In the genomic region with DNA sequence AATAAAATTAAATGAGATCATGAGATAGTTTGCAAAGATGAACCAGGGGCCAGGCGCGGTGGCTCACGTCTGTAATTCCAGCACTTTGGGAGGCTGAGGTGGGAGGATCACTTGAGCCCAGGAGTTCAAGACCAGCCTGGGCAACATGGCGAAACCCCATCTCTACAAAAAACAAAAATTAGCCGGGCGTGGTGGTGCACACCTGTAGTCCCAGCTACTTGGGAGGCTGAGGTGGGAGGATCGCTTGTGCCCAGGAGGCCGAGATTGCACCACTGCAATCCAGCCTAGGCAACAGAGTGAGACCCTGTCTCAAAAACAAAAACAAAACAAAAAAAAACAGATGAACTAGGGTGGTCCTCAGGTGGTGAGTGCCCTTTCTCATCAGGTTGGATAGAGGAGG, we compare ENCODE assay signal across 8 cellular contexts. TPM values are rescaled to one million over a fixed set of nuclear protein-coding genes. Genes with fewer than 3 reads are reported as not detected.
A peak's percentile ranks its signal among the peaks of the same experiment; 100 is the strongest.
DNase-seq lines count a peak whose midpoint lies in the region; ATAC-seq, FAIRE-seq and TF ChIP-seq lines count a peak whose summit lies in the region.
"Not testable (repeated sequence)": the region's sequence is repeated elsewhere in the genome, so short reads cannot be mapped to it uniquely, and the experiment has no call there.

No MANE protein-coding gene starts in this region.

- POLR2A ChIA-PET in RWPE1 (lab: Yijun Ruan, JAX; ENCODE audit: low non-redundant PET), result interaction anchor here (0.7 kb wide), 1 partner anchor 1424 kb away, joined by 5 read pairs; no protein-coding TSS in a partner anchor

- H4K5ac ChIP-seq in H9 (ENCODE audit: insufficient read length, low read depth, low read length), result not testable (repeated sequence)

- peak overlapping the region; percentile 73 to 88 for H3K4me3 Mint-ChIP-seq in H9
- peak overlapping the region; percentile 95 for H3K4me3 Mint-ChIP-seq in activated naive CD4-positive, alpha-beta T cell treated with anti-CD3 and anti-CD28 coated beads for 36 hours
- peak overlapping the region; percentile 81 to 97 (median 94) for H3K4me3 Mint-ChIP-seq in naive B cell

- CTCF ChIA-PET in RWPE1 (lab: Yijun Ruan, JAX), result interaction anchor here (1.0 kb wide), 1 partner anchor 204 kb away, joined by 6 read pairs; no protein-coding TSS in a partner anchor
- CTCF ChIA-PET in activated naive CD4-positive, alpha-beta T cell treated with anti-CD3 and anti-CD28 coated beads for 36 hours (lab: Charles Lee), result interaction anchor here (0.7 kb wide), 1 partner anchor 204 kb away, joined by 3 read pairs; no protein-coding TSS in a partner anchor

- H3K4me3 ChIP-seq in coronary artery, result peak overlapping the region; percentile 69
- H3K4me3 ChIP-seq in left ventricle myocardium inferior, result peak overlapping the region; percentile 83
- H3K4me3 ChIP-seq in small intestine (ENCODE audit: low read depth in 1 of 2, low read length in 2 of 2), result not testable (repeated sequence)

- not testable (repeated sequence) for H3K9me3 Mint-ChIP-seq in H9; activated naive CD4-positive, alpha-beta T cell treated with anti-CD3 and anti-CD28 coated beads for 36 hours; naive B cell

- not testable (repeated sequence) for H2BK12ac ChIP-seq in H9 (ENCODE audit: insufficient read length, low read depth, low read length)

- not testable (repeated sequence) for H2AFZ ChIP-seq in H9 (ENCODE audit: low read length)

- not testable (repeated sequence) for H2BK5ac ChIP-seq in H9 (ENCODE audit: insufficient read length, low read length)

- H4K91ac ChIP-seq in H9 (ENCODE audit: insufficient read length, low read depth, low read length), result not testable (repeated sequence)

- H3K56ac ChIP-seq in H9 (ENCODE audit: insufficient read length, low read depth, low read length), result not testable (repeated sequence)

- H3K36me3 Mint-ChIP-seq in H9 (ENCODE audit: insufficient read depth in 1 of 3, low read depth in 3 of 3), result peaks cover 0 to 18% (median 10%) of the 10 kb centered on the region in 3 experiments; a peak in 4 of 7 replicates
- H3K36me3 Mint-ChIP-seq in activated naive CD4-positive, alpha-beta T cell treated with anti-CD3 and anti-CD28 coated beads for 36 hours (ENCODE audit: low read depth); naive B cell: not testable (repeated sequence)

- not testable (repeated sequence) for H2BK120ac ChIP-seq in H9 (ENCODE audit: low read depth, low read length, poor library complexity, severe bottlenecking)

- not testable (repeated sequence) for H4K20me1 ChIP-seq in H9 (ENCODE audit: control insufficient read depth, insufficient read depth, insufficient read length)

- H3K4me1 Mint-ChIP-seq in H9 (peaks cover 9 to 10% of the 10 kb centered on the region in 2 experiments), naive B cell (peaks cover 5 to 19% (median 18%) of the 10 kb centered on the region in 3 donors)
- H3K4me1 Mint-ChIP-seq in activated naive CD4-positive, alpha-beta T cell treated with anti-CD3 and anti-CD28 coated beads for 36 hours (ENCODE audit: low read depth), result not testable (repeated sequence)

- not testable (repeated sequence) for H3K27me3 ChIP-seq in H9 (ENCODE audit: insufficient read depth, low read length); left ventricle myocardium inferior (ENCODE audit: low read depth); small intestine (ENCODE audit: control insufficient read depth in 2 of 2, insufficient read depth in 2 of 2, low read length in 2 of 2)

- H3K14ac ChIP-seq in H9 (ENCODE audit: insufficient read depth, low read length), result not testable (repeated sequence)

- DNase-seq in H9; RWPE1 (ENCODE audit: low spot score); activated naive CD4-positive, alpha-beta T cell treated with anti-CD3 and anti-CD28 coated beads for 36 hours; coronary artery (ENCODE audit: low spot score); left ventricle myocardium inferior; naive B cell; small intestine: not testable (repeated sequence)

- not testable (repeated sequence) for H2BK15ac ChIP-seq in H9 (ENCODE audit: low read depth, low read length)

- not testable (repeated sequence) for ATAC-seq in naive B cell (ENCODE audit: low read depth in 2 of 2)

- not testable (repeated sequence) for H3K23me2 ChIP-seq in H9 (ENCODE audit: insufficient read length, low read depth, low read length, poor library complexity, severe bottlenecking)

- H3T11ph ChIP-seq in H9 (ENCODE audit: low read length), result not testable (repeated sequence)

- not testable (repeated sequence) for H3K27me3 Mint-ChIP-seq in H9 (ENCODE audit: low read depth); activated naive CD4-positive, alpha-beta T cell treated with anti-CD3 and anti-CD28 coated beads for 36 hours (ENCODE audit: low read depth); naive B cell

- not testable (repeated sequence) for H3K4me1 ChIP-seq in H9 (ENCODE audit: insufficient read depth, low read length); small intestine (ENCODE audit: control insufficient read depth in 2 of 2, insufficient read depth in 1 of 2, low read depth in 1 of 2, low read length in 1 of 2)
- H3K4me1 ChIP-seq in left ventricle myocardium inferior, result peaks cover 33% of the 10 kb centered on the region

- not testable (repeated sequence) for H3K18ac ChIP-seq in H9 (ENCODE audit: insufficient read length, low read depth, low read length)

- not testable (repeated sequence) for H3K36me3 ChIP-seq in left ventricle myocardium inferior; small intestine (ENCODE audit: control insufficient read depth in 2 of 2, insufficient read depth in 2 of 2, low read length in 2 of 2)

- intact Hi-C loops in activated naive CD4-positive, alpha-beta T cell treated with anti-CD3 and anti-CD28 coated beads for 36 hours (cut with micrococcal nuclease), result loop anchor here (1.0 to 2.0 kb wide), 8 partner anchors 7 to 438 kb away; partner anchors contain the start of genes CRTC2, JTB, SLC27A3 and UBAP2L
- intact Hi-C loops in left ventricle myocardium inferior (cut with micrococcal nuclease), result not testable (repeated sequence)

- H3K79me1 ChIP-seq in H9 (ENCODE audit: insufficient read depth, low read depth, low read length, poor library complexity, severe bottlenecking), result not testable (repeated sequence)

- H3K79me2 ChIP-seq in H9 (ENCODE audit: insufficient read depth, low read length), result not testable (repeated sequence)

- H3K27ac Mint-ChIP-seq in H9, result not testable (repeated sequence)
- peak overlapping the region; percentile 92 for H3K27ac Mint-ChIP-seq in activated naive CD4-positive, alpha-beta T cell treated with anti-CD3 and anti-CD28 coated beads for 36 hours
- H3K27ac Mint-ChIP-seq in naive B cell, result peak overlapping the region in 4 of 6 donors; percentile 27 to 98 (median 71)

- not testable (repeated sequence) for H3K23ac ChIP-seq in H9 (ENCODE audit: insufficient read length, low read depth, low read length)

- H3K9ac ChIP-seq in H9 (ENCODE audit: extremely low read depth, insufficient read length, low read length), result not testable (repeated sequence)

- not testable (repeated sequence) for TF ChIP-seq CTCF in 22Rv1 (IDR thresholded peaks at IDR 0.05); H9 (conservative IDR thresholded peaks at IDR 0.05); RWPE1 (conservative IDR thresholded peaks at IDR 0.05; ENCODE audit: low read depth); coronary artery (IDR thresholded peaks at IDR 0.05); left ventricle myocardium inferior (IDR thresholded peaks at IDR 0.05; ENCODE audit: borderline replicate concordance)

- H2AK5ac ChIP-seq in H9 (ENCODE audit: insufficient read length, low read length), result not testable (repeated sequence)

- H3K9me3 ChIP-seq in H9 (ENCODE audit: control insufficient read depth, low read depth, low read length); left ventricle myocardium inferior (replicated peaks); small intestine (ENCODE audit: control insufficient read depth, low read depth): not testable (repeated sequence)

- H3K27ac ChIP-seq in 22Rv1, result peak overlapping the region; percentile 96
- not testable (repeated sequence) for H3K27ac ChIP-seq in H9 (ENCODE audit: insufficient read length, low read depth, low read length)
- H3K27ac ChIP-seq in RWPE1, result peak overlapping the region; percentile 92
- peak overlapping the region; percentile 88 to 97 for H3K27ac ChIP-seq in coronary artery
- H3K27ac ChIP-seq in left ventricle myocardium inferior (replicated peaks), result peak overlapping the region; percentile 99
- H3K27ac ChIP-seq in small intestine (ENCODE audit: low read depth in 1 of 2, low read length in 1 of 2), result peak overlapping the region; percentile 85 to 97

- H4K8ac ChIP-seq in H9 (replicated peaks; ENCODE audit: insufficient read length, low read depth, low read length), result not testable (repeated sequence)

- H3K4me2 ChIP-seq in H9 (ENCODE audit: insufficient read depth, insufficient read length, low read length), result peak overlapping the region; percentile 66

- H3K4ac ChIP-seq in H9 (ENCODE audit: low read depth, low read length), result not testable (repeated sequence)

- H2BK20ac ChIP-seq in H9 (ENCODE audit: low read depth, low read length, poor library complexity, severe bottlenecking), result not testable (repeated sequence)

- not testable (repeated sequence) for FAIRE-seq in small intestine (lab: Jason Lieb, UNC)

- no CpG with 5 or more reads among the region's 8 CpGs for WGBS in H9 (ENCODE audit: extremely low coverage, insufficient read length, low lambda C conversion rate)
- WGBS in small intestine, 3 donors, result 85 to 91% (median 87%) methylated on average over 8 of the region's 8 CpGs

RNA-seq across cellular contexts. Expression of gene SLC27A3, which starts 7.4 kb away (rescaled TPM):
- total RNA-seq in H9 (2021) (42.0 and 45.3 TPM in 2 replicates), left ventricle myocardium inferior (10.5 TPM)
- 1 to 10 TPM; 2.7 to 4.3 TPM for total RNA-seq in activated naive CD4-positive, alpha-beta T cell treated with anti-CD3 and anti-CD28 coated beads for 36 hours
- polyA plus RNA-seq in naive B cell (ENCODE audit: low read depth in 6 of 6) (1 to 10 TPM; 3.2 to 5.4 (median 4.1) TPM), small intestine (10 to 100 TPM in 1 of 3 donors, 1 to 10 TPM in 2; 5.4 to 24.7 (median 9.2) TPM)

RNA-seq across cellular contexts. Expression of gene INTS3, which starts 54.8 kb away (rescaled TPM):
- total RNA-seq in H9 (2021) (65.4 and 67.1 TPM in 2 replicates), left ventricle myocardium inferior (34.3 TPM)
- 10 to 100 TPM; 39.3 to 40.4 TPM for total RNA-seq in activated naive CD4-positive, alpha-beta T cell treated with anti-CD3 and anti-CD28 coated beads for 36 hours
- polyA plus RNA-seq in naive B cell (ENCODE audit: low read depth in 6 of 6) (10 to 100 TPM in 5 of 6 donors, 1 to 10 TPM in 1; 6.0 to 15.1 (median 11.5) TPM), small intestine (10 to 100 TPM; 14.9 to 24.9 (median 20.4) TPM)
